8 cellular contexts compared by ENCODE assay signal in the genomic region with DNA sequence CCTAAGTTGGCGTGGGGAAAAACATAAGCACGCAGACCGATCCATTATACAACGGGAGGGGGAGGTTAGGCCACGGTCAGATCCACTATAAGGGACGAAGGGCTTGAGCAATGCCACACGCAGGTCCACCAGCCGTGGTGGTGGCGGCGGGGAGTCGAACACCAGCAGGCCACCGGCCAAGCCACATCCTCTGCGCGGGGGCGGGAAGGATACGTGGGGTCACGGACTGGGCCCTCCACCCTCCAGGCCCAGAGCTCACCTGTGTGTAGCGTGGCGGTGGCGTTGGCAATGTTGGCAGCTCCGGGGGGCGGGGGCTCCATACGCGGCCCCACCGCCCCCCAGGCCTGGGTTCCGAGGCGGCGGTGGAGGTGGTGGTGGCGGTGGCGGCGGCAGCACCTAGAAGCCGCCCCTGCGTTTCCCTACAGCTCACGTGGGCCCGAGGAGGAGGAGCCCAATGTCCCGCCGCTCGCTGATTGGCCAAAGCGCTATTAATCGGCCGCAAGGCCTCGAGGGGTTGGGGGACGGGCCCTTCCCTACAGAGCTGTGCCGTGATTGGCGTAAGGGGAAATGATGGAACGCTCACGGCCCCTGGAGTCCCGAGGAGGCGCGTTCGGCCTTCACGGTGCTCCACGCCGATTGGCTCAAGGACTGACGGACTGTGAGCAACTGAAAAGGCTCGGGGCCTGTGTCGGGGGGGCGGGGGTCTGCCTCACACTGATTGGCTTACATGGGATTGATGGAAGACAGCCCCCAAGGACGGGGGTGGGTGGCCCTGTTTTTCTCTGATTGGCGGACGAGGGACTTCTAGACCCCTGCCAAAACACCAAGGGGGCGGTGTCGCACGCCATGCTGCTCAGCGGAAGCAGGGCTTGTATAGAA. TPM values are rescaled to one million over a fixed set of nuclear protein-coding genes. Genes with fewer than 3 reads are reported as not detected.
DNase-seq lines count a peak whose midpoint lies in the region; ATAC-seq lines count a peak whose summit lies in the region.

TSS of gene ELK1 (minus strand) at position 400 of the 879 bp plus-strand sequence. CDS start 9,122 bp downstream, outside the sequence.

- peak within 1 kb of the TSS; percentile 70 for H3K27ac ChIP-seq in BLaER1

- peaks cover 59% of the 10 kb centered on the region for H3K27me3 ChIP-seq in BLaER1

- H3K4me3 ChIP-seq in BLaER1 = peak within 1 kb of the TSS; percentile 77

- H3K4me2 ChIP-seq in BLaER1 = peak within 1 kb of the TSS; percentile 85

- ATAC-seq in GM19328 (IDR thresholded peaks at IDR 0.05; ENCODE audit: unreplicated experiment) = peak; percentile 92
- peak; percentile 84 for ATAC-seq in HG03520 (IDR thresholded peaks at IDR 0.05; ENCODE audit: unreplicated experiment)
- peak; percentile 83 for ATAC-seq in left lobe of liver

- H3K9ac ChIP-seq in BLaER1 = peak within 1 kb of the TSS; percentile 78

- H4K20me1 ChIP-seq in BLaER1 = peaks cover 38% of the 10 kb centered on the region

- peaks cover 27% of the 10 kb centered on the region for H3K4me1 ChIP-seq in BLaER1

- peaks cover 29% of the 10 kb centered on the region for H3K36me3 ChIP-seq in BLaER1

- no peaks in the 10 kb centered on the region for H3K9me3 ChIP-seq in BLaER1

- peak; percentile 98 for DNase-seq in NCI-H69 (lab: John Stamatoyannopoulos, UW)
- DNase-seq in activated CD4-positive, alpha-beta T cell treated with anti-CD3 and anti-CD28 coated beads, Interleukin-2, amount 50 U/mL, for 24 hours (ENCODE audit: low read depth in 1 of 2, low spot score in 1 of 2) = peak; percentile 53 to 84
- DNase-seq in dedifferentiated amniotic fluid mesenchymal stem cell (ENCODE audit: extremely low spot score) = peak; percentile 96
- DNase-seq in left lobe of liver (ENCODE audit: low spot score) = peak; percentile 95
- peak; percentile 82 for DNase-seq in stimulated activated CD4-positive, alpha-beta T cell treated with anti-CD3 and anti-CD28 coated beads, Interleukin-2, amount 100 ng/mL, for 4 hours (ENCODE audit: low read depth)

RNA-seq across cellular contexts. Expression of gene ELK1, which starts in this region (rescaled TPM):
- total RNA-seq in left lobe of liver = 18.1 TPM

Comparison
In these comparisons a context has a peak if more than half of its experiments do, and no peak if none do; other contexts are left out.
1. Peak in every context shown above with its lines: DNase-seq, ATAC-seq, H3K4me3 ChIP-seq and H3K27ac ChIP-seq.